14 cellular contexts compared by ENCODE assay signal in the genomic region with DNA sequence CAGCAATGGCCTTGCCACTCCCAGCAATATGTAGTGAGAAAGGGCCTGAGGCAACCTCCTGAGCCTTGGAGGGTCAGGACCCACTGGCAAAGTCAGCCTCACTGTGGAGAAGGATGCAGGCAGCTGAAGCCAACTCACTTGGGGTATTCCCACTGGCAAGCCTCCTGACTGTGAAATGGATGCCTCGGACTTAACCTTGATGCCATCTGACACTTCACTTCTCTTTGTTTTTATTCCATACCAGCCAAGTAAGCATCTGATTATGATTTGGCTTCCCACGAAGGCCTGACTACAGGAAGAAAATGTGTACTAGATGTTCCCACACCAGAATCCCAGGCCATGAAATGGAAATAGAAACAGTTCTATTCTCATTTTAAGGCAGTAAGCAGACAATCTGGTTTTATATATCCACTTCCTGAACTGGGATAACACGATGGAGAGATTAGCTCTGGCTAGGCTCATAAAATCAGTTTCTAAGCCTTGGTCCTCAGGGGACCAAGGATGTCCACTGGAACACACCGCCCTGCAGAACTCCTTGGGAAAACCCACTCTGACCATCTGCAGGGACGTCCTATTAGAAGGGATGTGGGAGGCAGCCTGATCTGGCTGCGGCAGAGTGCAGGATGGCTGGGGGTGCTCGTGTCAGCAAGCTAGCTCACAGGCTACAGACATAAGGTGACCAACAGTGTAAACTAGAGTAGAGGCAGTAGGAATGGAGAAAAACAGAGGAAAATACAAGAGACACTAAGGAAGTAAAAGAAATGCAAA.
DNase-seq lines count a peak whose midpoint lies in the region; ATAC-seq, FAIRE-seq and TF ChIP-seq lines count a peak whose summit lies in the region.
"Had no signal": no experiment of that assay in that cellular context is flagged by ENCODE, and none has a peak within 500 bp of the region (broad histone marks: within the 10 kb centered on the region; RNA-seq: fewer than 3 reads in every experiment).

No MANE protein-coding gene starts in this region.

- no peak for FAIRE-seq in HepG2 (lab: Jason Lieb, UNC)

- TF ChIP-seq EP300 in sigmoid colon (IDR thresholded peaks at IDR 0.05) (no peak), HepG2 (IDR thresholded peaks at IDR 0.05; ENCODE audit: low read depth in 2 of 2, low read length in 2 of 2) (no peak), HepG2 (CRISPR knock-in tag; IDR thresholded peaks at IDR 0.05; ENCODE audit: borderline replicate concordance) (no peak)

- CTCF ChIA-PET in CD8-positive, alpha-beta T cell (lab: Charles Lee): no interaction called here
- CTCF ChIA-PET in HepG2 (lab: Yijun Ruan, JAX; ENCODE audit: low intra/inter-chr PET ratio, low total read pairs): no interaction called here

- peaks cover 14% of the 10 kb centered on the region for H3K4me1 ChIP-seq in GM23248 (ENCODE audit: insufficient read depth)
- peaks cover 0 to 66% (median 34%) of the 10 kb centered on the region in 4 donors for H3K4me1 ChIP-seq in sigmoid colon
- H3K4me1 ChIP-seq in CD8-positive, alpha-beta T cell (ENCODE audit: insufficient read depth, low read length): no peaks in the 10 kb centered on the region
- no peaks in the 10 kb centered on the region for H3K4me1 ChIP-seq in HepG2 (ENCODE audit: insufficient read depth, low read length)

- in situ Hi-C loops in GM23248 (cut with MboI): no loop called here
- in situ Hi-C loops in HepG2 (cut with HindIII; ENCODE audit: extremely low pct_ligation_motif_present, low pct_unique_long_range_greater_than_20kb): no loop called here

- peaks cover 37% of the 10 kb centered on the region for H3K4me1 Mint-ChIP-seq in activated T-helper 2 cell treated with anti-CD3 and anti-CD28 coated beads, Interferon-gamma antibody, Interleukin-2, Interleukin-4, amounts not matched to agents 10 μg/mL and 5 μg/mL and 100 μg/mL, durations not matched to agents 14 hours and 24 hours and 36 hours (ENCODE audit: low read depth)
- peaks cover 26% of the 10 kb centered on the region for H3K4me1 Mint-ChIP-seq in CD8-positive, alpha-beta T cell (ENCODE audit: low read depth)

- H3K9me3 Mint-ChIP-seq in activated T-helper 2 cell treated with anti-CD3 and anti-CD28 coated beads, Interferon-gamma antibody, Interleukin-2, Interleukin-4, amounts not matched to agents 10 μg/mL and 5 μg/mL and 100 μg/mL, durations not matched to agents 14 hours and 24 hours and 36 hours: no peaks in the 10 kb centered on the region
- no peaks in the 10 kb centered on the region for H3K9me3 Mint-ChIP-seq in CD8-positive, alpha-beta T cell
- H3K9me3 Mint-ChIP-seq: naive thymus-derived CD8-positive, alpha-beta T cell had no signal

- H4K20me1 ChIP-seq in GM23248 (ENCODE audit: insufficient read depth) (no peaks in the 10 kb centered on the region), HepG2 (ENCODE audit: insufficient read depth, low read length) (no peaks in the 10 kb centered on the region)

- no peak overlapping the region for H3K4me3 Mint-ChIP-seq in activated T-helper 2 cell treated with anti-CD3 and anti-CD28 coated beads, Interferon-gamma antibody, Interleukin-2, Interleukin-4, amounts not matched to agents 10 μg/mL and 5 μg/mL and 100 μg/mL, durations not matched to agents 14 hours and 24 hours and 36 hours (ENCODE audit: low read depth)
- H3K4me3 Mint-ChIP-seq in CD8-positive, alpha-beta T cell: no peak overlapping the region
- H3K4me3 Mint-ChIP-seq: naive thymus-derived CD8-positive, alpha-beta T cell had no signal

- peaks cover 17% of the 10 kb centered on the region for H3K36me3 Mint-ChIP-seq in activated T-helper 2 cell treated with anti-CD3 and anti-CD28 coated beads, Interferon-gamma antibody, Interleukin-2, Interleukin-4, amounts not matched to agents 10 μg/mL and 5 μg/mL and 100 μg/mL, durations not matched to agents 14 hours and 24 hours and 36 hours (ENCODE audit: low read depth)
- H3K36me3 Mint-ChIP-seq in CD8-positive, alpha-beta T cell: peaks cover 4% of the 10 kb centered on the region

- no peak for TF ChIP-seq RAD21 in HepG2 (CRISPR knock-in tag; IDR thresholded peaks at IDR 0.05)

- H3K9me3 ChIP-seq in GM23248 (ENCODE audit: low read depth): no peaks in the 10 kb centered on the region
- H3K9me3 ChIP-seq in sigmoid colon: no peaks in the 10 kb centered on the region
- no peaks in the 10 kb centered on the region for H3K9me3 ChIP-seq in CD8-positive, alpha-beta T cell (ENCODE audit: low read length)
- H3K9me3 ChIP-seq in HepG2 (ENCODE audit: low read length): no peaks in the 10 kb centered on the region

- peak; percentile 53 for DNase-seq in GM23248
- DNase-seq in activated T-helper 2 cell treated with anti-CD3 and anti-CD28 coated beads, Interferon-gamma antibody, Interleukin-2, Interleukin-4, amounts not matched to agents 10 μg/mL and 5 μg/mL and 100 μg/mL, durations not matched to agents 14 hours and 24 hours and 36 hours (ENCODE audit: low spot score): no peak
- DNase-seq in fibroblast of the conjunctiva (ENCODE audit: low read depth): peak; percentile 66
- DNase-seq in sigmoid colon: no peak
- DNase-seq in NCI-H1436 treated with DMSO at 0.1 percent for 48 hours (lab: John Stamatoyannopoulos, UW): no peak
- no peak for DNase-seq in CD8-positive, alpha-beta T cell
- no peak for DNase-seq in HepG2 (ENCODE audit: low spot score)
- DNase-seq: amygdala; GOT3; naive thymus-derived CD8-positive, alpha-beta T cell; NCI-H345; T-helper 9 cell had no signal

- BruUV-seq in HepG2 (replicated peaks; lab: Mats Ljungman, UMichigan): no TSS peak

- TF ChIP-seq POLR2A in sigmoid colon (IDR thresholded peaks at IDR 0.05) (no peak), HepG2 (IDR thresholded peaks at IDR 0.05; ENCODE audit: insufficient read depth in 1 of 2, low read depth in 2 of 2, low read length in 2 of 2) (no peak)

- H3K9ac ChIP-seq in GM23248: peak overlapping the region; percentile 40; the same call in 1 of the 2 replicates
- no peak overlapping the region for H3K9ac ChIP-seq in HepG2 (ENCODE audit: insufficient read depth, low read depth, low read length)

- H3K27ac ChIP-seq in GM23248 (peak overlapping the region; percentile 63), sigmoid colon (peak overlapping the region in 3 of 4 donors; percentile 15 to 57 (median 32)), HepG2 (ENCODE audit: extremely low read length, insufficient read depth, low read length) (no peak overlapping the region)
- H3K27ac ChIP-seq in CD8-positive, alpha-beta T cell (ENCODE audit: low read depth, low read length): no peak overlapping the region

- peak overlapping the region; percentile 12 for H3K27ac Mint-ChIP-seq in activated T-helper 2 cell treated with anti-CD3 and anti-CD28 coated beads, Interferon-gamma antibody, Interleukin-2, Interleukin-4, amounts not matched to agents 10 μg/mL and 5 μg/mL and 100 μg/mL, durations not matched to agents 14 hours and 24 hours and 36 hours
- no peak overlapping the region for H3K27ac Mint-ChIP-seq in CD8-positive, alpha-beta T cell

- 19 to 27% methylated on average over 7 of the region's 7 CpGs for WGBS in GM23248 (ENCODE audit: low coverage in 1 of 2, low lambda C conversion rate in 2 of 2, missing lambda C conversion rate in 2 of 2), 2 experiments
- 63 to 77% methylated on average over 7 of the region's 7 CpGs for WGBS in sigmoid colon, 2 donors
- 6% methylated on average over 7 of the region's 7 CpGs for whole genome bisulfite sequencing in HepG2 (ENCODE audit: low lambda C conversion rate)

- peaks cover 9% of the 10 kb centered on the region for H3F3A ChIP-seq in GM23248 (ENCODE audit: insufficient read depth)

- H3K36me3 ChIP-seq in GM23248 (ENCODE audit: low read depth) (0 out of 2 replicates have a peak, but pooled peaks cover 3% of the 10 kb centered on the region), sigmoid colon (no peaks in the 10 kb centered on the region), HepG2 (replicated peaks in 1 of 2; ENCODE audit: control insufficient read depth in 1 of 2, insufficient read depth in 2 of 2, low read length in 2 of 2) (no peaks in the 10 kb centered on the region)
- H3K36me3 ChIP-seq in CD8-positive, alpha-beta T cell (ENCODE audit: insufficient read depth, low read length): no peaks in the 10 kb centered on the region

- H3K27me3 ChIP-seq in GM23248 (replicated peaks; ENCODE audit: insufficient read depth): no peaks in the 10 kb centered on the region
- no peaks in the 10 kb centered on the region for H3K27me3 ChIP-seq in sigmoid colon
- H3K27me3 ChIP-seq in CD8-positive, alpha-beta T cell (ENCODE audit: insufficient read depth, low read length): no peaks in the 10 kb centered on the region
- H3K27me3 ChIP-seq in HepG2 (ENCODE audit: control insufficient read depth in 1 of 2, insufficient read depth in 2 of 2, low read length in 2 of 2): peaks cover 0 to 1% of the 10 kb centered on the region in 2 experiments; a peak in 1 of 5 replicates

- H3K4me3 ChIP-seq in GM23248 (no peak overlapping the region), sigmoid colon (no peak overlapping the region), HepG2 (replicated peaks in 1 of 3; ENCODE audit: insufficient read depth in 1 of 3, low read depth in 2 of 3, low read length in 3 of 3) (no peak overlapping the region)
- no peak overlapping the region for H3K4me3 ChIP-seq in CD8-positive, alpha-beta T cell (ENCODE audit: low read depth, low read length)

- intact Hi-C loops in activated T-helper 2 cell treated with anti-CD3 and anti-CD28 coated beads, Interferon-gamma antibody, Interleukin-2, Interleukin-4, amounts not matched to agents 10 μg/mL and 5 μg/mL and 100 μg/mL, durations not matched to agents 14 hours and 24 hours and 36 hours (cut with micrococcal nuclease): no loop called here
- intact Hi-C loops in sigmoid colon (cut with DNase I): loop anchor here (5.0 kb wide), 1 partner anchor 88 kb away; the partner anchor contains the start of gene TSPAN5
- intact Hi-C loops in CD8-positive, alpha-beta T cell (cut with DNase I, micrococcal nuclease): no loop called here
- intact Hi-C loops in HepG2 (cut with micrococcal nuclease; ENCODE audit: unreplicated experiment): no loop called here

- peaks cover 100% of the 10 kb centered on the region for H3K79me2 ChIP-seq in GM23248 (ENCODE audit: insufficient read depth)
- no peaks in the 10 kb centered on the region for H3K79me2 ChIP-seq in HepG2 (ENCODE audit: insufficient read depth, low read length)

- H2AFZ ChIP-seq in GM23248 (no peak overlapping the region), HepG2 (ENCODE audit: low read length) (no peak overlapping the region)

- no peak for ATAC-seq in GM18858 (IDR thresholded peaks at IDR 0.05; ENCODE audit: unreplicated experiment)
- ATAC-seq in CD8-positive, alpha-beta T cell: no peak
- ATAC-seq in HepG2: no peak
- ATAC-seq: naive thymus-derived CD8-positive, alpha-beta T cell; Panc1 had no signal

- peak overlapping the region; percentile 18 for H3K4me2 ChIP-seq in GM23248 (ENCODE audit: unreplicated experiment)
- no peak overlapping the region for H3K4me2 ChIP-seq in HepG2 (ENCODE audit: low read depth, low read length)

- no peak for TF ChIP-seq CTCF in sigmoid colon (IDR thresholded peaks at IDR 0.05)
- TF ChIP-seq CTCF in CD8-positive, alpha-beta T cell (IDR thresholded peaks at IDR 0.05): no peak
- no peak for TF ChIP-seq CTCF in HepG2 (CRISPR knock-in tag; IDR thresholded peaks at IDR 0.05)

- H3K9me2 ChIP-seq in GM23248 (ENCODE audit: insufficient read depth): no peaks in the 10 kb centered on the region

- POLR2A ChIA-PET in CD8-positive, alpha-beta T cell (lab: Charles Lee): interaction anchor here (1.2 kb wide), 1 partner anchor 47 kb away, joined by 3 read pairs; no protein-coding TSS in a partner anchor
- POLR2A ChIA-PET in HepG2 (lab: Yijun Ruan, JAX): no interaction called here

- no peaks in the 10 kb centered on the region for H3K27me3 Mint-ChIP-seq in activated T-helper 2 cell treated with anti-CD3 and anti-CD28 coated beads, Interferon-gamma antibody, Interleukin-2, Interleukin-4, amounts not matched to agents 10 μg/mL and 5 μg/mL and 100 μg/mL, durations not matched to agents 14 hours and 24 hours and 36 hours (ENCODE audit: low read depth)
- no peaks in the 10 kb centered on the region for H3K27me3 Mint-ChIP-seq in CD8-positive, alpha-beta T cell (ENCODE audit: low read depth)
- H3K27me3 Mint-ChIP-seq: naive thymus-derived CD8-positive, alpha-beta T cell had no signal

Comparison
In these comparisons a context has a peak if more than half of its experiments do, and no peak if none do; other contexts are left out.
1. DNase-seq: peak in GM23248 (single experiment) and fibroblast of the conjunctiva (single experiment); none in activated T-helper 2 cell treated with anti-CD3 and anti-CD28 coated beads, Interferon-gamma antibody, Interleukin-2, Interleukin-4, amounts not matched to agents 10 μg/mL and 5 μg/mL and 100 μg/mL, durations not matched to agents 14 hours and 24 hours and 36 hours (single experiment), sigmoid colon (single experiment), NCI-H1436 treated with DMSO at 0.1 percent for 48 hours (single experiment), CD8-positive, alpha-beta T cell (0 of 7) and HepG2 (single experiment).
2. H3K27ac ChIP-seq: peak in GM23248 (single experiment) and sigmoid colon (3 of 4); none in CD8-positive, alpha-beta T cell (single experiment) and HepG2 (single experiment).